Comparison of ENCODE assay signal across 29 cellular contexts in the genomic region with DNA sequence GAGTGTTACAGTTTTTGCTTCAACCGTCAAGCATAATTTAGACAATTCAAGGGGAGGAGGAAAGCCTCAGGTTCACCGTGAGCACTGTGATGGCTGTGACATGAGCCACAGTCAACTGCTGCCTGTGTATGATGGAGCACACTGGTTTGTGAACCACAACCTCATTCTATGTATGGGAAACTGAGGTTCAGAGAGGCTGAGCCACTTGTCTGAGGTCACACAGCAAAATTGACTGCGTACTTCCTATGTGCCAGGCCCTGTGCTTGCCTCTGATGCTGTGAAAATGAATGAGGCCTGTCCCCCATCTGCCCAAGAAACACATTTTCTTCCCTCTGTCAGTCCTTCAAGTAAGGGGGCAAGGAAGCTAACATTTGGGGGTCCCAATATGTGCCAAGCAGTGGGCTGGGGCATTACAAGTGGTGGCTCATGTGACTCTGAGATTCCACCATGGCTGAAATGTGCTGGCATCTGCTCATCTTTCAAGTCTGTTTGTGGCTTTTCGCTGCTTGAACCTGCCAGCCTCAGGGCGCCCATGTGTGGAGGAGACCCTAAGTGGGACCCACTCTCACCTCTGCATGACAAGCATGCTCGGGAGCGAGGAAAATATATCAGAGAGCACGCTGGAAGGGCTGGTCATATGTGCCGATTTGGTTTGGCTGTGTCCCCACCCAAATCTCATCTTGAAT.
"Had no signal": no experiment of that assay in that cellular context is flagged by ENCODE, and none has a peak within 500 bp of the region (broad histone marks: within the 10 kb centered on the region; RNA-seq: fewer than 3 reads in every experiment).

No MANE protein-coding gene starts in this region.

- H3K4me1 ChIP-seq: adrenal gland, body of pancreas, colonic mucosa had no signal

- H3K27me3 ChIP-seq: adrenal gland, body of pancreas, colonic mucosa had no signal

- H3K4me3 Mint-ChIP-seq: activated CD4-positive, alpha-beta memory T cell treated with anti-CD3 and anti-CD28 coated beads for 36 hours; activated CD4-positive, alpha-beta T cell treated with anti-CD3 and anti-CD28 coated beads for 36 hours; activated CD4-positive, alpha-beta T cell treated with anti-CD3 and anti-CD28 coated beads, Interleukin-2, amount 10 ng/mL, durations not matched to agents 24 days and 14 days; activated CD8-positive, alpha-beta memory T cell treated with anti-CD3 and anti-CD28 coated beads, Interleukin-2, amount 10 ng/mL, durations not matched to agents 7 days and 5 days; activated CD8-positive, alpha-beta T cell treated with anti-CD3 and anti-CD28 coated beads, Interleukin-2, amount 10 ng/mL, durations not matched to agents 7 days and 5 days; activated naive CD4-positive, alpha-beta T cell treated with anti-CD3 and anti-CD28 coated beads for 36 hours; activated naive CD4-positive, alpha-beta T cell treated with anti-CD3 and anti-CD28 coated beads, Interleukin-2, amount 50 U/mL, for 24 hours; activated naive CD8-positive, alpha-beta T cell treated with anti-CD3 and anti-CD28 coated beads for 36 hours; activated naive CD8-positive, alpha-beta T cell treated with anti-CD3 and anti-CD28 coated beads, Interleukin-2, amount 50 U/mL, for 24 hours; activated T-helper 1 cell treated with anti-CD3 and anti-CD28 coated beads, Interleukin-12 subunit alpha, Interleukin-12 subunit beta, Interleukin-2, Interleukin-4 antibody, amounts not matched to agents 30 ng/mL and 10 ng/mL and 1 ng/mL, durations not matched to agents 14 hours and 24 hours and 36 hours; T-helper 17 cell had no signal

- H3K4me3 ChIP-seq: adrenal gland, body of pancreas, colonic mucosa had no signal

- H3K36me3 ChIP-seq: adrenal gland, colonic mucosa had no signal

- ATAC-seq: activated CD4-positive, alpha-beta T cell treated with anti-CD3 and anti-CD28 coated beads for 36 hours; activated CD8-positive, alpha-beta memory T cell treated with anti-CD3 and anti-CD28 coated beads, Interleukin-2, amount 10 ng/mL, durations not matched to agents 7 days and 5 days; activated CD8-positive, alpha-beta T cell treated with anti-CD3 and anti-CD28 coated beads, Interleukin-2, amount 10 ng/mL, durations not matched to agents 7 days and 5 days; activated naive CD8-positive, alpha-beta T cell treated with anti-CD3 and anti-CD28 coated beads, Interleukin-2, amount 50 U/mL, for 24 hours; body of pancreas; esophagus mucosa; T-helper 17 cell had no signal

- H3K9me3 ChIP-seq: adrenal gland, colonic mucosa had no signal

- FAIRE-seq: frontal cortex had no signal

- H3K27me3 Mint-ChIP-seq: activated CD4-positive, alpha-beta memory T cell treated with anti-CD3 and anti-CD28 coated beads for 36 hours; activated CD4-positive, alpha-beta T cell treated with anti-CD3 and anti-CD28 coated beads, Interleukin-2, amount 10 ng/mL, durations not matched to agents 24 days and 14 days had no signal

- H3K4me1 Mint-ChIP-seq: activated CD4-positive, alpha-beta T cell treated with anti-CD3 and anti-CD28 coated beads for 36 hours; activated CD4-positive, alpha-beta T cell treated with anti-CD3 and anti-CD28 coated beads, Interleukin-2, amount 10 ng/mL, durations not matched to agents 24 days and 14 days; activated CD8-positive, alpha-beta memory T cell treated with anti-CD3 and anti-CD28 coated beads, Interleukin-2, amount 10 ng/mL, durations not matched to agents 7 days and 5 days; activated naive CD4-positive, alpha-beta T cell treated with anti-CD3 and anti-CD28 coated beads, Interleukin-2, amount 50 U/mL, for 24 hours; activated naive CD8-positive, alpha-beta T cell treated with anti-CD3 and anti-CD28 coated beads for 36 hours; activated naive CD8-positive, alpha-beta T cell treated with anti-CD3 and anti-CD28 coated beads, Interleukin-2, amount 50 U/mL, for 24 hours; T-helper 17 cell had no signal

- H3K27ac Mint-ChIP-seq: activated CD4-positive, alpha-beta memory T cell treated with anti-CD3 and anti-CD28 coated beads for 36 hours; activated CD4-positive, alpha-beta T cell treated with anti-CD3 and anti-CD28 coated beads for 36 hours; activated CD4-positive, alpha-beta T cell treated with anti-CD3 and anti-CD28 coated beads, Interleukin-2, amount 10 ng/mL, durations not matched to agents 24 days and 14 days; activated CD8-positive, alpha-beta memory T cell treated with anti-CD3 and anti-CD28 coated beads, Interleukin-2, amount 10 ng/mL, durations not matched to agents 7 days and 5 days; activated CD8-positive, alpha-beta T cell treated with anti-CD3 and anti-CD28 coated beads, Interleukin-2, amount 10 ng/mL, durations not matched to agents 7 days and 5 days; activated naive CD4-positive, alpha-beta T cell treated with anti-CD3 and anti-CD28 coated beads for 36 hours; activated naive CD4-positive, alpha-beta T cell treated with anti-CD3 and anti-CD28 coated beads, Interleukin-2, amount 50 U/mL, for 24 hours; activated naive CD8-positive, alpha-beta T cell treated with anti-CD3 and anti-CD28 coated beads for 36 hours; activated naive CD8-positive, alpha-beta T cell treated with anti-CD3 and anti-CD28 coated beads, Interleukin-2, amount 50 U/mL, for 24 hours; activated T-helper 1 cell treated with anti-CD3 and anti-CD28 coated beads, Interleukin-12 subunit alpha, Interleukin-12 subunit beta, Interleukin-2, Interleukin-4 antibody, amounts not matched to agents 30 ng/mL and 10 ng/mL and 1 ng/mL, durations not matched to agents 14 hours and 24 hours and 36 hours; activated T-helper 2 cell treated with anti-CD3 and anti-CD28 coated beads, Interferon-gamma antibody, Interleukin-2, Interleukin-4, amounts not matched to agents 10 μg/mL and 5 μg/mL and 100 μg/mL, durations not matched to agents 14 hours and 24 hours and 36 hours; T-helper 17 cell had no signal

- H3K36me3 Mint-ChIP-seq: activated CD4-positive, alpha-beta memory T cell treated with anti-CD3 and anti-CD28 coated beads for 36 hours; activated CD8-positive, alpha-beta memory T cell treated with anti-CD3 and anti-CD28 coated beads, Interleukin-2, amount 10 ng/mL, durations not matched to agents 7 days and 5 days; activated naive CD8-positive, alpha-beta T cell treated with anti-CD3 and anti-CD28 coated beads for 36 hours had no signal

- H3K9me3 Mint-ChIP-seq: activated CD4-positive, alpha-beta T cell treated with anti-CD3 and anti-CD28 coated beads, Interleukin-2, amount 10 ng/mL, durations not matched to agents 24 days and 14 days; activated naive CD4-positive, alpha-beta T cell treated with anti-CD3 and anti-CD28 coated beads, Interleukin-2, amount 50 U/mL, for 24 hours; activated naive CD8-positive, alpha-beta T cell treated with anti-CD3 and anti-CD28 coated beads, Interleukin-2, amount 50 U/mL, for 24 hours; activated T-helper 1 cell treated with anti-CD3 and anti-CD28 coated beads, Interleukin-12 subunit alpha, Interleukin-12 subunit beta, Interleukin-2, Interleukin-4 antibody, amounts not matched to agents 30 ng/mL and 10 ng/mL and 1 ng/mL, durations not matched to agents 14 hours and 24 hours and 36 hours had no signal

- DNase-seq: activated CD4-positive, alpha-beta memory T cell treated with anti-CD3 and anti-CD28 coated beads for 36 hours; activated CD4-positive, alpha-beta T cell treated with anti-CD3 and anti-CD28 coated beads for 36 hours; activated CD4-positive, alpha-beta T cell treated with anti-CD3 and anti-CD28 coated beads, Interleukin-2, amount 10 ng/mL, durations not matched to agents 24 days and 14 days; activated CD4-positive, CD25-positive, alpha-beta regulatory T cell; activated CD4-positive, CD25-positive, alpha-beta regulatory T cell treated with anti-CD3 and anti-CD28 coated beads, Interleukin-2, amount 50 U/mL, for 72 hours; activated CD8-positive, alpha-beta memory T cell treated with anti-CD3 and anti-CD28 coated beads, Interleukin-2, amount 10 ng/mL, durations not matched to agents 7 days and 5 days; activated CD8-positive, alpha-beta memory T cell treated with anti-CD3 and anti-CD28 coated beads, Interleukin-2, amount 50 U/mL, for 4 hours; activated CD8-positive, alpha-beta T cell treated with anti-CD3 and anti-CD28 coated beads, Interleukin-2, amount 10 ng/mL, durations not matched to agents 7 days and 5 days; activated effector memory CD4-positive, alpha-beta T cell treated with anti-CD3 and anti-CD28 coated beads, Interleukin-2, amount 50 U/mL, for 16 hours; activated naive CD4-positive, alpha-beta T cell treated with anti-CD3 and anti-CD28 coated beads for 36 hours; activated naive CD8-positive, alpha-beta T cell treated with anti-CD3 and anti-CD28 coated beads for 36 hours; activated naive CD8-positive, alpha-beta T cell treated with anti-CD3 and anti-CD28 coated beads, Interleukin-2, amount 50 U/mL, for 24 hours; activated T-cell treated with anti-CD3 and anti-CD28 coated beads, Interleukin-2, amount 50 U/mL, for 1 hour; activated T-cell treated with anti-CD3 and anti-CD28 coated beads, Interleukin-2, amount 50 U/mL, for 48 hours; adrenal gland; amygdala; aorta; body of pancreas; caudate nucleus; colonic mucosa; effector CD8-positive, alpha-beta T cell; foreskin fibroblast; T-helper 1 cell; T-helper 17 cell had no signal

- H3K27ac ChIP-seq: adrenal gland, body of pancreas, colonic mucosa had no signal
